In genomic region chr14:88258026-88258425, GRCh38 we compare ENCODE assay signal across 1 cellular context.
TF ChIP-seq lines count a peak whose summit lies in the region.

No MANE protein-coding gene starts in this region.

TF ChIP-seq in SK-N-SH treated with all-trans-retinoic acid at 6 μM for 48 hours, 23 proteins besides CTCF, POLR2A, EP300 and RAD21 (continued from another document):
- TF ChIP-seq ZNF70 (CRISPR knock-in tag; IDR thresholded peaks at IDR 0.05) (no peak), CREB5 (CRISPR knock-in tag; IDR thresholded peaks at IDR 0.05; ENCODE audit: low read depth) (no peak), ARNTL (CRISPR knock-in tag; IDR thresholded peaks at IDR 0.05; ENCODE audit: borderline replicate concordance, low read depth) (no peak), CSDC2 (CRISPR knock-in tag; IDR thresholded peaks at IDR 0.05) (no peak)
